Comparison of ENCODE assay signal across 8 cellular contexts in the genomic region with DNA sequence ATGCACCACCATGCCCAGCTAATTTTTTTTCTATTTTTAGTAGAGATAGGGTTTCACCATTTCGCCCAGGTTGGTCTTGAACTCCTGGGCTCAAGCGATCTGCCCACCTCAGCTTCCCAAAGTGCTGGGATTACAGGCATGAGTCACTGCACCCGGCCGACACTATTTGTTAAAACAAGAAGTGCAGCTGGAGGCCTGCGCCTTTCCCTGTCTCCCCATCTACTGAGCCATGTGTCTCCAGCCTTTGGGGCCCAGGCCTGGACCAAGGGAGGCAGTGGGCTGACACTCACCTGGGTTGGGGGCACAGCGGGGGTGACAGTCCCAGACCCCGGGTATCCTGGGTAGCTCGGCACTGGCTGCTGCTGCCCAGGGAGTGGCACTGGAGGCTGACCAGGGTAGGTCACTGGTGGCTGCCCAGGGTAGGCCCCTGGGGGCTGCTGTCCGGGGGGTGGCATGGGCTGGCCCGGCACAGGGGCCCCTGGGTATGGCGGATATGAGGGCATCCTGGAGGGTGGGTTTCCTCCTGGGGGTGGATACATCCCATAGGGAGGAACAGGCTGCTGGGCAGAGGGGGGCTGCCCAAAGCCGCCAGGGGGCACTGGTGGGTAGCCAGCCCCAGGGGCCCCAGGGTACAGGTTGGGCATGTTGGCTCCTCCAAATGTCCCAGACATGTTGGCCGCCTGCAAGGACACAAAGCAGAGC. TPM values are rescaled to one million over a fixed set of nuclear protein-coding genes. Genes with fewer than 3 reads are reported as not detected.
A peak's percentile ranks its signal among the peaks of the same experiment; 100 is the strongest.
DNase-seq lines count a peak whose midpoint lies in the region; ATAC-seq, FAIRE-seq and TF ChIP-seq lines count a peak whose summit lies in the region.

No MANE protein-coding gene starts in this region.

- POLR2A ChIA-PET in activated CD8-positive, alpha-beta T cell treated with anti-CD3 and anti-CD28 coated beads, Interleukin-2, amount 10 ng/mL, durations not matched to agents 7 days and 5 days (lab: Charles Lee), result interaction anchor here (1.0 kb wide), 1 partner anchor 31 kb away, joined by 3 read pairs; no protein-coding TSS in a partner anchor
- POLR2A ChIA-PET in HepG2 (lab: Yijun Ruan, JAX), result no interaction called here

- no peak overlapping the region for H3K27ac Mint-ChIP-seq in activated CD8-positive, alpha-beta T cell treated with anti-CD3 and anti-CD28 coated beads, Interleukin-2, amount 10 ng/mL, durations not matched to agents 7 days and 5 days
- no peak overlapping the region for H3K27ac Mint-ChIP-seq in activated CD4-positive, alpha-beta T cell treated with anti-CD3 and anti-CD28 coated beads, Interleukin-2, amount 10 ng/mL, durations not matched to agents 24 days and 14 days

- H3K27me3 ChIP-seq in HepG2 (ENCODE audit: control insufficient read depth in 1 of 2, insufficient read depth in 2 of 2, low read length in 2 of 2), result no peaks in the 10 kb centered on the region

- H3K9me3 Mint-ChIP-seq in activated CD8-positive, alpha-beta T cell treated with anti-CD3 and anti-CD28 coated beads, Interleukin-2, amount 10 ng/mL, durations not matched to agents 7 days and 5 days (ENCODE audit: insufficient read depth), result no peaks in the 10 kb centered on the region
- no peaks in the 10 kb centered on the region for H3K9me3 Mint-ChIP-seq in activated CD4-positive, alpha-beta T cell treated with anti-CD3 and anti-CD28 coated beads, Interleukin-2, amount 10 ng/mL, durations not matched to agents 24 days and 14 days

- in situ Hi-C loops in HepG2 (cut with HindIII; ENCODE audit: extremely low pct_ligation_motif_present, low pct_unique_long_range_greater_than_20kb), result no loop called here

- H2AFZ ChIP-seq in HepG2 (ENCODE audit: low read length), result no peak overlapping the region

- CTCF ChIA-PET in activated CD8-positive, alpha-beta T cell treated with anti-CD3 and anti-CD28 coated beads, Interleukin-2, amount 10 ng/mL, durations not matched to agents 7 days and 5 days (lab: Charles Lee), result interaction anchor here (0.6 kb wide), 1 partner anchor 84 kb away, joined by 3 read pairs; no protein-coding TSS in a partner anchor
- CTCF ChIA-PET in HepG2 (lab: Yijun Ruan, JAX; ENCODE audit: low intra/inter-chr PET ratio, low total read pairs), result interaction anchor here (1.7 kb wide), 1 partner anchor 54 kb away, joined by 13 read pairs; no protein-coding TSS in a partner anchor

- ATAC-seq in GM21723 (IDR thresholded peaks at IDR 0.05; ENCODE audit: unreplicated experiment) (peak; percentile 46), HepG2 (peak; percentile 75), GM18873 (IDR thresholded peaks at IDR 0.05; ENCODE audit: low FRiP score, unreplicated experiment) (no peak)
- ATAC-seq in activated CD8-positive, alpha-beta T cell treated with anti-CD3 and anti-CD28 coated beads, Interleukin-2, amount 10 ng/mL, durations not matched to agents 7 days and 5 days, result peak; percentile 31

- H3K27ac ChIP-seq in C4-2B, result peak overlapping the region; percentile 15; the same call in 1 of the 2 replicates
- H3K27ac ChIP-seq in HepG2 (ENCODE audit: extremely low read length, insufficient read depth, low read length), result no peak overlapping the region

- intact Hi-C loops in HepG2 (cut with micrococcal nuclease; ENCODE audit: unreplicated experiment), result loop anchor here (2.0 kb wide), 2 partner anchors 26 to 54 kb away; no protein-coding TSS in a partner anchor
- intact Hi-C loops in activated CD4-positive, alpha-beta T cell treated with anti-CD3 and anti-CD28 coated beads, Interleukin-2, amount 10 ng/mL, durations not matched to agents 24 days and 14 days (cut with micrococcal nuclease), result no loop called here

- no TSS peak for BruUV-seq in HepG2 (replicated peaks; lab: Mats Ljungman, UMichigan)

- H3K9ac ChIP-seq in HepG2 (ENCODE audit: insufficient read depth, low read depth, low read length), result no peak overlapping the region

- TF ChIP-seq EP300 in HepG2 (IDR thresholded peaks at IDR 0.05; ENCODE audit: low read depth in 2 of 2, low read length in 2 of 2), result no peak
- TF ChIP-seq EP300 in HepG2 (CRISPR knock-in tag; IDR thresholded peaks at IDR 0.05; ENCODE audit: borderline replicate concordance), result no peak

- FAIRE-seq in HepG2 (lab: Jason Lieb, UNC), result no peak

- no peaks in the 10 kb centered on the region for H4K20me1 ChIP-seq in HepG2 (ENCODE audit: insufficient read depth, low read length)

- no peaks in the 10 kb centered on the region for H3K4me1 ChIP-seq in HepG2 (ENCODE audit: insufficient read depth, low read length)

- H3K79me2 ChIP-seq in HepG2 (ENCODE audit: insufficient read depth, low read length), result no peaks in the 10 kb centered on the region

- 94% methylated on average over 11 of the region's 13 CpGs for WGBS in HepG2 (ENCODE audit: low lambda C conversion rate)

- H3K9me3 ChIP-seq in HepG2 (ENCODE audit: low read length), result no peaks in the 10 kb centered on the region

- peaks cover 6 to 18% of the 10 kb centered on the region in 2 experiments; a peak in 4 of 5 replicates for H3K36me3 ChIP-seq in HepG2 (replicated peaks in 1 of 2; ENCODE audit: control insufficient read depth in 1 of 2, insufficient read depth in 2 of 2, low read length in 2 of 2)

- H3K27me3 Mint-ChIP-seq in activated CD8-positive, alpha-beta T cell treated with anti-CD3 and anti-CD28 coated beads, Interleukin-2, amount 10 ng/mL, durations not matched to agents 7 days and 5 days (ENCODE audit: low read depth), result no peaks in the 10 kb centered on the region
- no peaks in the 10 kb centered on the region for H3K27me3 Mint-ChIP-seq in activated CD4-positive, alpha-beta T cell treated with anti-CD3 and anti-CD28 coated beads, Interleukin-2, amount 10 ng/mL, durations not matched to agents 24 days and 14 days

- peak; percentile 76 for TF ChIP-seq RAD21 in HepG2 (CRISPR knock-in tag; IDR thresholded peaks at IDR 0.05)

- no peak overlapping the region for H3K4me2 ChIP-seq in HepG2 (ENCODE audit: low read depth, low read length)

- H3K4me3 ChIP-seq in HepG2 (replicated peaks in 1 of 3; ENCODE audit: insufficient read depth in 1 of 3, low read depth in 2 of 3, low read length in 3 of 3), result no peak overlapping the region

- H3K4me3 Mint-ChIP-seq in activated CD8-positive, alpha-beta T cell treated with anti-CD3 and anti-CD28 coated beads, Interleukin-2, amount 10 ng/mL, durations not matched to agents 7 days and 5 days, result no peak overlapping the region
- H3K4me3 Mint-ChIP-seq in activated CD4-positive, alpha-beta T cell treated with anti-CD3 and anti-CD28 coated beads, Interleukin-2, amount 10 ng/mL, durations not matched to agents 24 days and 14 days, result no peak overlapping the region

- no peak for TF ChIP-seq POLR2A in HepG2 (IDR thresholded peaks at IDR 0.05; ENCODE audit: insufficient read depth in 1 of 2, low read depth in 2 of 2, low read length in 2 of 2)

- H3K4me1 Mint-ChIP-seq in activated CD8-positive, alpha-beta T cell treated with anti-CD3 and anti-CD28 coated beads, Interleukin-2, amount 10 ng/mL, durations not matched to agents 7 days and 5 days (ENCODE audit: low read depth), result peaks cover 4% of the 10 kb centered on the region
- peaks cover 8% of the 10 kb centered on the region for H3K4me1 Mint-ChIP-seq in activated CD4-positive, alpha-beta T cell treated with anti-CD3 and anti-CD28 coated beads, Interleukin-2, amount 10 ng/mL, durations not matched to agents 24 days and 14 days

- TF ChIP-seq CTCF in C4-2B (conservative IDR thresholded peaks at IDR 0.05), result no peak
- peak; percentile 60 for TF ChIP-seq CTCF in HepG2 (CRISPR knock-in tag; IDR thresholded peaks at IDR 0.05)

- DNase-seq in activated CD8-positive, alpha-beta T cell treated with anti-CD3 and anti-CD28 coated beads, Interleukin-2, amount 10 ng/mL, durations not matched to agents 7 days and 5 days, result no peak
- no peak for DNase-seq in HepG2 (ENCODE audit: low spot score)
- no peak for DNase-seq in inferior parietal cortex (ENCODE audit: extremely low spot score)
- no peak for DNase-seq in NCI-H1417 (lab: John Stamatoyannopoulos, UW)
- no peak for DNase-seq in activated CD4-positive, alpha-beta T cell treated with anti-CD3 and anti-CD28 coated beads, Interleukin-2, amount 10 ng/mL, durations not matched to agents 24 days and 14 days

- peaks cover 15% of the 10 kb centered on the region for H3K36me3 Mint-ChIP-seq in activated CD8-positive, alpha-beta T cell treated with anti-CD3 and anti-CD28 coated beads, Interleukin-2, amount 10 ng/mL, durations not matched to agents 7 days and 5 days (ENCODE audit: low read depth)
- peaks cover 30% of the 10 kb centered on the region for H3K36me3 Mint-ChIP-seq in activated CD4-positive, alpha-beta T cell treated with anti-CD3 and anti-CD28 coated beads, Interleukin-2, amount 10 ng/mL, durations not matched to agents 24 days and 14 days (ENCODE audit: low read depth)

RNA-seq across cellular contexts. Expression of gene PLAC9, which starts 36.3 kb away (rescaled TPM):
- total RNA-seq in activated CD8-positive, alpha-beta T cell treated with anti-CD3 and anti-CD28 coated beads, Interleukin-2, amount 10 ng/mL, durations not matched to agents 7 days and 5 days, result not detected
- total RNA-seq in HepG2 (2016; rRNA removed; fragmentation: Illumina TruSeq; extraction: Trizol), result not detected in 2 replicates
- not detected in 2 replicates for total RNA-seq in HepG2 (2016; cell fraction: cytosol; rRNA removed; fragmentation: Illumina TruSeq; extraction: Trizol; ENCODE audit: low read depth)
- not detected in 2 replicates for total RNA-seq in HepG2 (2016; cell fraction: insoluble cytoplasmic fraction; rRNA removed; fragmentation: Illumina TruSeq; extraction: Trizol)
- total RNA-seq in HepG2 (2016; cell fraction: membrane; rRNA removed; fragmentation: Illumina TruSeq; extraction: Trizol), result not detected in 2 replicates
- not detected in 2 replicates for total RNA-seq in HepG2 (2016; cell fraction: nucleus; rRNA removed; fragmentation: Illumina TruSeq; extraction: Trizol)
- not detected in 2 replicates for polyA plus RNA-seq in HepG2 (2011; rRNA removed)
- not detected in 2 replicates for polyA plus RNA-seq in HepG2 (2011; cell fraction: cytosol; rRNA removed)
- not detected in 2 replicates for polyA plus RNA-seq in HepG2 (2011; cell fraction: nucleus; rRNA removed)
- not detected in 2 replicates for polyA plus RNA-seq in HepG2 (2012)
- polyA plus RNA-seq in HepG2 (2016; cell fraction: cytosol; fragmentation: Illumina TruSeq; extraction: Trizol; ENCODE audit: low read depth), result not detected in 2 replicates
- polyA plus RNA-seq in HepG2 (2016; cell fraction: insoluble cytoplasmic fraction; fragmentation: Illumina TruSeq; extraction: Trizol; ENCODE audit: low read depth), result not detected in 2 replicates
- polyA plus RNA-seq in HepG2 (2016; cell fraction: membrane; fragmentation: Illumina TruSeq; extraction: Trizol; ENCODE audit: low read depth), result not detected in 2 replicates
- polyA plus RNA-seq in HepG2 (2016; cell fraction: nucleus; fragmentation: Illumina TruSeq; extraction: Trizol; ENCODE audit: insufficient read depth, low read depth), result not detected in 2 replicates
- not detected in 2 replicates for polyA minus RNA-seq in HepG2 (2011; rRNA and poly(A)+ RNA removed; ENCODE audit: low replicate concordance)
- polyA minus RNA-seq in HepG2 (2011; cell fraction: cytosol; rRNA and poly(A)+ RNA removed), result not detected in 2 replicates
- polyA minus RNA-seq in HepG2 (2011; cell fraction: nucleus; rRNA and poly(A)+ RNA removed), result not detected in 2 replicates
- not detected in 2 replicates for total RNA-seq in activated CD4-positive, alpha-beta T cell treated with anti-CD3 and anti-CD28 coated beads, Interleukin-2, amount 10 ng/mL, durations not matched to agents 24 days and 14 days

RNA-seq across cellular contexts. Expression of gene ANXA11, which starts 36.5 kb away (rescaled TPM):
- total RNA-seq in activated CD8-positive, alpha-beta T cell treated with anti-CD3 and anti-CD28 coated beads, Interleukin-2, amount 10 ng/mL, durations not matched to agents 7 days and 5 days, result 100 to 1,000 TPM; 249 to 277 TPM
- 51.5 and 63.3 TPM in 2 replicates for total RNA-seq in HepG2 (2016; rRNA removed; fragmentation: Illumina TruSeq; extraction: Trizol)
- 20.4 and 29.6 TPM in 2 replicates for total RNA-seq in HepG2 (2016; cell fraction: cytosol; rRNA removed; fragmentation: Illumina TruSeq; extraction: Trizol; ENCODE audit: low read depth)
- total RNA-seq in HepG2 (2016; cell fraction: insoluble cytoplasmic fraction; rRNA removed; fragmentation: Illumina TruSeq; extraction: Trizol), result 51.1 and 56.9 TPM in 2 replicates
- total RNA-seq in HepG2 (2016; cell fraction: membrane; rRNA removed; fragmentation: Illumina TruSeq; extraction: Trizol), result 45.4 and 46.0 TPM in 2 replicates
- total RNA-seq in HepG2 (2016; cell fraction: nucleus; rRNA removed; fragmentation: Illumina TruSeq; extraction: Trizol), result 31.2 and 33.7 TPM in 2 replicates
- polyA plus RNA-seq in HepG2 (2011; rRNA removed), result 27.4 and 30.6 TPM in 2 replicates
- 26.4 and 31.5 TPM in 2 replicates for polyA plus RNA-seq in HepG2 (2011; cell fraction: cytosol; rRNA removed)
- polyA plus RNA-seq in HepG2 (2011; cell fraction: nucleus; rRNA removed), result 18.5 and 22.7 TPM in 2 replicates
- 57.8 and 76.4 TPM in 2 replicates for polyA plus RNA-seq in HepG2 (2012)
- 31.6 and 35.2 TPM in 2 replicates for polyA plus RNA-seq in HepG2 (2016; cell fraction: cytosol; fragmentation: Illumina TruSeq; extraction: Trizol; ENCODE audit: low read depth)
- 68.8 and 94.4 TPM in 2 replicates for polyA plus RNA-seq in HepG2 (2016; cell fraction: insoluble cytoplasmic fraction; fragmentation: Illumina TruSeq; extraction: Trizol; ENCODE audit: low read depth)
- polyA plus RNA-seq in HepG2 (2016; cell fraction: membrane; fragmentation: Illumina TruSeq; extraction: Trizol; ENCODE audit: low read depth), result 63.5 and 64.4 TPM in 2 replicates
- 58.6 and 69.2 TPM in 2 replicates for polyA plus RNA-seq in HepG2 (2016; cell fraction: nucleus; fragmentation: Illumina TruSeq; extraction: Trizol; ENCODE audit: insufficient read depth, low read depth)
- polyA minus RNA-seq in HepG2 (2011; rRNA and poly(A)+ RNA removed; ENCODE audit: low replicate concordance), result 42.5 and 107 TPM in 2 replicates
- polyA minus RNA-seq in HepG2 (2011; cell fraction: cytosol; rRNA and poly(A)+ RNA removed), result 19.4 and 27.8 TPM in 2 replicates
- polyA minus RNA-seq in HepG2 (2011; cell fraction: nucleus; rRNA and poly(A)+ RNA removed), result 20.3 and 20.9 TPM in 2 replicates
- total RNA-seq in activated CD4-positive, alpha-beta T cell treated with anti-CD3 and anti-CD28 coated beads, Interleukin-2, amount 10 ng/mL, durations not matched to agents 24 days and 14 days, result 223 and 232 TPM in 2 replicates
